Comparison of ENCODE assay signal across 8 cellular contexts in genomic region chr15:43824302-43825246, GRCh38. TPM values are rescaled to one million over a fixed set of nuclear protein-coding genes. Genes with fewer than 3 reads are reported as not detected.
DNase-seq lines count a peak whose midpoint lies in the region; ATAC-seq and TF ChIP-seq lines count a peak whose summit lies in the region.

Gene MFAP1, minus strand, starts transcription at chr15:43824690. Its CDS starts 121 bp downstream, at chr15:43824569.

- H3K4me1 ChIP-seq in Karpas-422 (ENCODE audit: low read length) (peaks cover 49% of the 10 kb centered on the region), esophagus squamous epithelium (peaks cover 26 to 82% (median 27%) of the 10 kb centered on the region in 3 donors)

- H3K9me3 ChIP-seq in Karpas-422 (ENCODE audit: low read length) = no peaks in the 10 kb centered on the region
- H3K9me3 ChIP-seq in esophagus squamous epithelium = no peaks in the 10 kb centered on the region

- DNase-seq in DMS153 treated with DMSO at 0.1 percent for 48 hours (lab: John Stamatoyannopoulos, UW; ENCODE audit: unreplicated experiment) (peak; percentile 85), Karpas-422 (peak; percentile 98), RKO (ENCODE audit: low spot score) (peak; percentile 100), activated T-helper 1 cell treated with Interleukin-2 at 50 U/mL for 16 hours (ENCODE audit: low read depth) (peak; percentile 84), esophagus squamous epithelium (lab: John Stamatoyannopoulos, UW) (peak; percentile 55), myocyte (ENCODE audit: low read depth) (peak; percentile 97)
- DNase-seq in stimulated activated CD8-positive, alpha-beta memory T cell treated with anti-CD3 and anti-CD28 coated beads, Interleukin-7, amount 100 ng/mL, for 48 hours (ENCODE audit: extremely low read depth in 1 of 2, low read depth in 1 of 2) = peak; percentile 71 to 93

- H3K36me3 ChIP-seq in Karpas-422 (ENCODE audit: insufficient read depth, low read length) (peaks cover 24% of the 10 kb centered on the region), esophagus squamous epithelium (peaks cover 0 to 16% (median 0%) of the 10 kb centered on the region in 3 donors)

- intact Hi-C loops in esophagus squamous epithelium (cut with DNase I) = no loop called here

- no peaks in the 10 kb centered on the region for H3K27me3 ChIP-seq in Karpas-422 (ENCODE audit: low read length)
- H3K27me3 ChIP-seq in esophagus squamous epithelium = no peaks in the 10 kb centered on the region

- peak; percentile 62 for ATAC-seq in GM21825 (IDR thresholded peaks at IDR 0.05; ENCODE audit: unreplicated experiment)

- 7 to 8% methylated on average over 40 to 43 of the region's 46 CpGs for WGBS in esophagus squamous epithelium, 2 donors

- peak within 1 kb of the TSS; percentile 63 for H3K4me2 ChIP-seq in Karpas-422 (ENCODE audit: low read depth, low read length, poor library complexity, severe bottlenecking)

- peak in 1 of 6 experiments; percentile 41 for TF ChIP-seq CTCF in esophagus squamous epithelium (IDR thresholded peaks at IDR 0.05)

- no peaks in the 10 kb centered on the region; the same call in 1 of the 2 replicates for H4K20me1 ChIP-seq in Karpas-422 (ENCODE audit: insufficient read depth, low read depth, low read length)

- H3K9ac ChIP-seq in Karpas-422 (ENCODE audit: low read length) = peak within 1 kb of the TSS; percentile 83

- peak in 3 of 4 donors; percentile 59 to 91 (median 85) for TF ChIP-seq POLR2A in esophagus squamous epithelium (IDR thresholded peaks at IDR 0.05)

- 0 out of 2 replicates have a peak within 1 kb of the TSS, but pooled peaks have one; percentile 30 for H2AFZ ChIP-seq in Karpas-422 (ENCODE audit: low read length)

- H3K4me3 ChIP-seq in Karpas-422 (ENCODE audit: low read length) = peak within 1 kb of the TSS; percentile 85
- H3K4me3 ChIP-seq in esophagus squamous epithelium = peak within 1 kb of the TSS; percentile 67 to 95 (median 81)

- H3K27ac ChIP-seq in Karpas-422 (ENCODE audit: low read length) (peak within 1 kb of the TSS; percentile 49), esophagus squamous epithelium (peak within 1 kb of the TSS; percentile 91 to 98 (median 94))

- H3K79me2 ChIP-seq in Karpas-422 (ENCODE audit: low read length) = peaks cover 73% of the 10 kb centered on the region

- no peaks in the 10 kb centered on the region for H3K9me2 ChIP-seq in Karpas-422 (replicated peaks; ENCODE audit: insufficient read depth, low read length)

RNA-seq across cellular contexts. Expression of gene MFAP1, which starts in this region (rescaled TPM):
- 19.7 and 23.0 TPM in 2 replicates for total RNA-seq in Karpas-422 (2014; rRNA removed; shearing (Covaris generic); ENCODE audit: low replicate concordance)
- total RNA-seq in esophagus squamous epithelium (10 to 100 TPM; 14.5 to 21.6 (median 18.4) TPM), myocyte (26.4 and 31.2 TPM in 2 replicates)
- 31.6 TPM for polyA plus RNA-seq in myocyte (2012)

Comparison
In these comparisons a context has a peak if more than half of its experiments do, and no peak if none do; other contexts are left out.
1. Peak in every context shown above with its lines: DNase-seq, ATAC-seq, H3K4me3 ChIP-seq and H3K27ac ChIP-seq.